Comparison of ENCODE assay signal across 17 cellular contexts in the genomic region with DNA sequence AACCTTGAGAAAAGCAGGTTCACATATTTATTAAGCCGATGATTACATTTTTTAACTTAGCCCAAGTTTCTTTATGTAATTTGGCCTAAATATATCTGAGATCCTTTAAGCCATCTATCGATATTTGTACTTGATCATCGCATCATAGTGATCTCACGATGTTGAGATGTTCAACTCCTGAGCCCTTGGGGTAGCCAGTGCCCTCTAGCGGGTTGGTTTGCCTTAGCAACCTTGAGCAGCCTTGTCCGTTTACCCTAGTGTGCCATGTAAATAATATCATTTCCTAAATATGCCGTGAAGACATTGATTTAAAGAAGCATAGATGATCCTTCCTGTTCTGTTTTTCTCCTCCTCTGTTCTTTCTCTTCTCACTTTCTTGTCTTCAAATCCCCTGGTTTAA.
A peak's percentile ranks its signal among the peaks of the same experiment; 100 is the strongest.
DNase-seq lines count a peak whose midpoint lies in the region; ATAC-seq and TF ChIP-seq lines count a peak whose summit lies in the region.
"Had no signal": no experiment of that assay in that cellular context is flagged by ENCODE, and none has a peak within 500 bp of the region (broad histone marks: within the 10 kb centered on the region; RNA-seq: fewer than 3 reads in every experiment).

No MANE protein-coding gene starts in this region.

- no peak overlapping the region for H3K9ac ChIP-seq in mammary epithelial cell (ENCODE audit: insufficient read depth, low read length)

- no TSS peak for BruUV-seq in mammary epithelial cell (replicated peaks; lab: Mats Ljungman, UMichigan)

- H3K9me3 Mint-ChIP-seq in type B pancreatic cell = no peaks in the 10 kb centered on the region
- H3K9me3 Mint-ChIP-seq: activated naive CD4-positive, alpha-beta T cell treated with anti-CD3 and anti-CD28 coated beads, Interleukin-2, amount 50 U/mL, for 72 hours; CD8-positive, alpha-beta memory T cell had no signal

- H2AFZ ChIP-seq in mammary epithelial cell (ENCODE audit: low read depth, low read length) = no peak overlapping the region

- CTCF ChIA-PET in mammary epithelial cell (lab: Charles Lee; ENCODE audit: low non-redundant PET) = no interaction called here

- ATAC-seq in omental fat pad (ENCODE audit: low FRiP score) = no peak
- ATAC-seq in esophagus mucosa = no peak
- ATAC-seq: activated naive CD4-positive, alpha-beta T cell treated with anti-CD3 and anti-CD28 coated beads, Interleukin-2, amount 50 U/mL, for 72 hours; left lobe of liver had no signal

- H3K4me2 ChIP-seq in mammary epithelial cell (ENCODE audit: insufficient read depth, low read depth, low read length) = no peak overlapping the region

- H3K36me3 Mint-ChIP-seq in type B pancreatic cell = peaks cover 4% of the 10 kb centered on the region
- H3K36me3 Mint-ChIP-seq: activated naive CD4-positive, alpha-beta T cell treated with anti-CD3 and anti-CD28 coated beads, Interleukin-2, amount 50 U/mL, for 72 hours had no signal

- 71% methylated on average over 7 of the region's 7 CpGs for WGBS in mammary epithelial cell (ENCODE audit: low coverage, missing lambda C conversion rate)

- H3K79me2 ChIP-seq in mammary epithelial cell (ENCODE audit: insufficient read depth, low read length) = no peaks in the 10 kb centered on the region

- no peaks in the 10 kb centered on the region for H3K36me3 ChIP-seq in mammary epithelial cell (ENCODE audit: insufficient read depth, low read length)

- DNase-seq in NCI-H82 (lab: John Stamatoyannopoulos, UW) = peak; percentile 1
- DNase-seq in NCI-H82 treated with DMSO at 0.1 percent for 48 hours (lab: John Stamatoyannopoulos, UW; ENCODE audit: unreplicated experiment) = no peak
- DNase-seq in mammary epithelial cell = no peak
- no peak for DNase-seq in type B pancreatic cell (ENCODE audit: extremely low spot score, unreplicated experiment)
- no peak for DNase-seq in NCI-H1092 treated with DMSO at 0.1 percent for 48 hours (lab: John Stamatoyannopoulos, UW)
- no peak for DNase-seq in omental fat pad (ENCODE audit: low spot score)
- DNase-seq: activated CD4-positive, alpha-beta T cell treated with anti-CD3 and anti-CD28 coated beads for 48 hours; activated T-cell treated with anti-CD3 and anti-CD28 coated beads, Interleukin-2, amount 50 U/mL, for 1 hour; CD8-positive, alpha-beta memory T cell; dorsolateral prefrontal cortex; NK-92 treated with Interleukin-12 subunit alpha and Interleukin-12 subunit beta, amount 100 ng/mL, for 24 hours; occipital lobe; stimulated activated CD4-positive, alpha-beta T cell treated with anti-CD3 and anti-CD28 coated beads, Interleukin-4, amount 100 ng/mL, for 24 hours had no signal

- no peak overlapping the region for H3K4me3 Mint-ChIP-seq in type B pancreatic cell
- H3K4me3 Mint-ChIP-seq: CD8-positive, alpha-beta memory T cell had no signal

- intact Hi-C loops in mammary epithelial cell (cut with micrococcal nuclease) = no loop called here

- in situ Hi-C loops in mammary epithelial cell (cut with MboI; ENCODE audit: low sequenced_read_pairs in 2 of 2) = no loop called here

- dilution Hi-C loops in mammary epithelial cell (cut with HindIII; ENCODE audit: low sequenced_read_pairs) = no loop called here

- H3K4me1 Mint-ChIP-seq in type B pancreatic cell (ENCODE audit: unreplicated experiment) = peaks cover 6% of the 10 kb centered on the region
- H3K4me1 Mint-ChIP-seq: CD8-positive, alpha-beta memory T cell had no signal

- H4K20me1 ChIP-seq in mammary epithelial cell (ENCODE audit: insufficient read depth, low read length) = no peaks in the 10 kb centered on the region

- no peak overlapping the region for H3K27ac ChIP-seq in mammary epithelial cell (ENCODE audit: insufficient read depth, low read depth, low read length)
- H3K27ac ChIP-seq: dorsolateral prefrontal cortex had no signal

- TF ChIP-seq CTCF in LNCAP (IDR thresholded peaks at IDR 0.05) (peak; percentile 29; the same call in 1 of the 2 replicates), mammary epithelial cell (conservative IDR thresholded peaks at IDR 0.05 in 1 of 2, IDR thresholded peaks at IDR 0.05 in 1 of 2; ENCODE audit: extremely low read depth in 1 of 2, insufficient read depth in 1 of 2, low read depth in 1 of 2, low read length in 2 of 2) (peak; percentile 21 to 35), type B pancreatic cell (conservative IDR thresholded peaks at IDR 0.05) (peak; percentile 32), omental fat pad (IDR thresholded peaks at IDR 0.05) (no peak)

- H3K27me3 ChIP-seq in mammary epithelial cell (ENCODE audit: insufficient read depth, low read length) = no peaks in the 10 kb centered on the region

- H3K27me3 Mint-ChIP-seq in type B pancreatic cell = no peaks in the 10 kb centered on the region
- H3K27me3 Mint-ChIP-seq: CD8-positive, alpha-beta memory T cell had no signal

- no peaks in the 10 kb centered on the region for H3K4me1 ChIP-seq in mammary epithelial cell (ENCODE audit: insufficient read depth, low read length)

- H3K9me3 ChIP-seq in mammary epithelial cell (replicated peaks; ENCODE audit: insufficient read depth, low read length) = no peaks in the 10 kb centered on the region

- no peak overlapping the region for H3K27ac Mint-ChIP-seq in type B pancreatic cell
- H3K27ac Mint-ChIP-seq: activated naive CD4-positive, alpha-beta T cell treated with anti-CD3 and anti-CD28 coated beads, Interleukin-2, amount 50 U/mL, for 72 hours; CD8-positive, alpha-beta memory T cell had no signal

- no peak overlapping the region for H3K4me3 ChIP-seq in mammary epithelial cell (replicated peaks in 1 of 3; ENCODE audit: insufficient read depth in 1 of 3, low read depth in 2 of 3, low read length in 3 of 3)
- H3K4me3 ChIP-seq: dorsolateral prefrontal cortex had no signal

Comparison
In these comparisons a context has a peak if more than half of its experiments do, and no peak if none do; other contexts are left out.
1. CTCF ChIP-seq: peak in LNCAP (single experiment), mammary epithelial cell (2 of 2) and type B pancreatic cell (single experiment); none in omental fat pad (0 of 3).